Comparison of ENCODE assay signal across 9 cellular contexts in genomic region chr9:128903079-128903461, GRCh38. TPM values are rescaled to one million over a fixed set of nuclear protein-coding genes. Genes with fewer than 3 reads are reported as not detected.
DNase-seq lines count a peak whose midpoint lies in the region; ATAC-seq and TF ChIP-seq lines count a peak whose summit lies in the region.
"Had no signal": no experiment of that assay in that cellular context is flagged by ENCODE, and none has a peak within 500 bp of the region (broad histone marks: within the 10 kb centered on the region; RNA-seq: fewer than 3 reads in every experiment).

No MANE protein-coding gene starts in this region.

- intact Hi-C loops in left cardiac atrium (cut with DNase I): no loop called here
- intact Hi-C loops in left ventricle myocardium superior (cut with micrococcal nuclease): no loop called here
- intact Hi-C loops in breast epithelium (cut with DNase I; ENCODE audit: low total_unique reads): loop anchor here (1.0 kb wide), 1 partner anchor 16 kb away; no protein-coding TSS in a partner anchor

- H3K36me3 Mint-ChIP-seq in naive thymus-derived CD8-positive, alpha-beta T cell: peaks cover 0 to 15% (median 13%) of the 10 kb centered on the region in 3 donors

- no peak overlapping the region for H3K4me3 ChIP-seq in breast epithelium

- peaks cover under 1% of the 10 kb centered on the region for H3K36me3 ChIP-seq in breast epithelium

- H3K4me1 ChIP-seq in breast epithelium: peaks cover 3 to 19% of the 10 kb centered on the region in 2 donors

- no peaks in the 10 kb centered on the region for H3K9me3 Mint-ChIP-seq in naive thymus-derived CD8-positive, alpha-beta T cell

- H3K27me3 ChIP-seq in breast epithelium: no peaks in the 10 kb centered on the region

- H3K27me3 Mint-ChIP-seq in naive thymus-derived CD8-positive, alpha-beta T cell: no peaks in the 10 kb centered on the region

- POLR2A ChIA-PET in naive thymus-derived CD8-positive, alpha-beta T cell (lab: Charles Lee): interaction anchor here (0.5 to 7.6 kb wide), 15 partner anchors 8 to 255 kb away, joined by 3 to 87 read pairs (median 5); partner anchors contain the start of genes ENDOG, KYAT1, LRRC8A and PHYHD1

- TF ChIP-seq CTCF in breast epithelium (IDR thresholded peaks at IDR 0.05): no peak

- peak overlapping the region; percentile 65 to 90 for H3K27ac ChIP-seq in breast epithelium

- ATAC-seq in left cardiac atrium (no peak), left ventricle myocardium superior (no peak), GM21515 (IDR thresholded peaks at IDR 0.05; ENCODE audit: unreplicated experiment) (no peak)
- no peak for ATAC-seq in naive thymus-derived CD8-positive, alpha-beta T cell

- peaks cover 27 to 78% (median 61%) of the 10 kb centered on the region in 4 donors for H3K4me1 Mint-ChIP-seq in naive thymus-derived CD8-positive, alpha-beta T cell

- H3K9me3 ChIP-seq in breast epithelium: no peaks in the 10 kb centered on the region

- peak overlapping the region; percentile 90 to 99 (median 97) for H3K27ac Mint-ChIP-seq in naive thymus-derived CD8-positive, alpha-beta T cell

- TF ChIP-seq POLR2A in breast epithelium (IDR thresholded peaks at IDR 0.05): no peak

- DNase-seq in left cardiac atrium (peak; percentile 32), left ventricle myocardium superior (no peak), breast epithelium (ENCODE audit: low spot score in 2 of 2) (no peak), iPS-NIHi11 (ENCODE audit: low spot score) (no peak), middle frontal gyrus (ENCODE audit: extremely low spot score, low spot score) (no peak)
- peak in 1 of 10 donors; percentile 9 for DNase-seq in naive thymus-derived CD8-positive, alpha-beta T cell
- DNase-seq in activated effector memory CD4-positive, alpha-beta T cell treated with Interleukin-2 at 50 U/mL for 16 hours: no peak
- DNase-seq: NCI-H446 treated with DMSO at 0.1 percent for 48 hours had no signal

- peak overlapping the region; percentile 76 to 89 (median 83) for H3K4me3 Mint-ChIP-seq in naive thymus-derived CD8-positive, alpha-beta T cell

RNA-seq across cellular contexts. Expression of gene PHYHD1, which starts 17.7 kb away (rescaled TPM):
- total RNA-seq in left cardiac atrium: 10 to 100 TPM; 21.4 to 28.2 TPM
- 39.7 TPM for total RNA-seq in left ventricle myocardium superior
- total RNA-seq in breast epithelium: 10 to 100 TPM; 24.3 to 67.0 (median 44.8) TPM
- total RNA-seq in naive thymus-derived CD8-positive, alpha-beta T cell: 1 to 10 TPM; 6.9 to 8.2 TPM
- polyA plus RNA-seq in naive thymus-derived CD8-positive, alpha-beta T cell: 1 to 10 TPM; 2.6 to 7.4 (median 6.2) TPM

RNA-seq across cellular contexts. Expression of gene LRRC8A, which starts 21.1 kb away (rescaled TPM):
- 10 to 100 TPM; 23.7 to 47.8 TPM for total RNA-seq in left cardiac atrium
- total RNA-seq in left ventricle myocardium superior: 21.6 TPM
- total RNA-seq in breast epithelium: 10 to 100 TPM; 26.1 to 52.7 (median 40.6) TPM
- 10 to 100 TPM; 27.5 to 29.4 TPM for total RNA-seq in naive thymus-derived CD8-positive, alpha-beta T cell
- 10 to 100 TPM; 17.4 to 36.7 (median 22.1) TPM for polyA plus RNA-seq in naive thymus-derived CD8-positive, alpha-beta T cell

RNA-seq across cellular contexts. Expression of gene KYAT1, which starts 21.3 kb away (rescaled TPM):
- 10 to 100 TPM; 10.4 to 10.8 TPM for total RNA-seq in left cardiac atrium
- total RNA-seq in left ventricle myocardium superior: 16.6 TPM
- 1 to 10 TPM; 3.0 to 7.6 (median 7.2) TPM for total RNA-seq in breast epithelium
- total RNA-seq in naive thymus-derived CD8-positive, alpha-beta T cell: 10 to 100 TPM; 15.1 to 15.9 TPM
- 10 to 100 TPM in 2 of 3 donors, 1 to 10 TPM in 1; 9.3 to 10.8 (median 10.4) TPM for polyA plus RNA-seq in naive thymus-derived CD8-positive, alpha-beta T cell

RNA-seq across cellular contexts. Expression of gene DOLK, which starts 44.3 kb away (rescaled TPM):
- 10 to 100 TPM in 1 of 2 donors, 1 to 10 TPM in 1; 9.3 to 11.3 TPM for total RNA-seq in left cardiac atrium
- 8.0 TPM for total RNA-seq in left ventricle myocardium superior
- 10 to 100 TPM; 11.1 to 16.2 (median 14.3) TPM for total RNA-seq in breast epithelium
- total RNA-seq in naive thymus-derived CD8-positive, alpha-beta T cell: 10 to 100 TPM; 10.3 to 11.1 TPM
- 1 to 10 TPM; 9.0 to 9.2 (median 9.1) TPM for polyA plus RNA-seq in naive thymus-derived CD8-positive, alpha-beta T cell

RNA-seq across cellular contexts. Expression of gene NUP188, which starts 44.4 kb away (rescaled TPM):
- total RNA-seq in left cardiac atrium (10 to 100 TPM; 14.8 to 30.0 TPM), left ventricle myocardium superior (17.4 TPM), breast epithelium (10 to 100 TPM; 32.3 to 49.5 (median 36.0) TPM)
- total RNA-seq in naive thymus-derived CD8-positive, alpha-beta T cell: 10 to 100 TPM; 68.8 to 79.6 TPM
- polyA plus RNA-seq in naive thymus-derived CD8-positive, alpha-beta T cell: 10 to 100 TPM; 21.9 to 36.8 (median 29.8) TPM
